ENCODE assay signal across 11 cellular contexts in the genomic region with DNA sequence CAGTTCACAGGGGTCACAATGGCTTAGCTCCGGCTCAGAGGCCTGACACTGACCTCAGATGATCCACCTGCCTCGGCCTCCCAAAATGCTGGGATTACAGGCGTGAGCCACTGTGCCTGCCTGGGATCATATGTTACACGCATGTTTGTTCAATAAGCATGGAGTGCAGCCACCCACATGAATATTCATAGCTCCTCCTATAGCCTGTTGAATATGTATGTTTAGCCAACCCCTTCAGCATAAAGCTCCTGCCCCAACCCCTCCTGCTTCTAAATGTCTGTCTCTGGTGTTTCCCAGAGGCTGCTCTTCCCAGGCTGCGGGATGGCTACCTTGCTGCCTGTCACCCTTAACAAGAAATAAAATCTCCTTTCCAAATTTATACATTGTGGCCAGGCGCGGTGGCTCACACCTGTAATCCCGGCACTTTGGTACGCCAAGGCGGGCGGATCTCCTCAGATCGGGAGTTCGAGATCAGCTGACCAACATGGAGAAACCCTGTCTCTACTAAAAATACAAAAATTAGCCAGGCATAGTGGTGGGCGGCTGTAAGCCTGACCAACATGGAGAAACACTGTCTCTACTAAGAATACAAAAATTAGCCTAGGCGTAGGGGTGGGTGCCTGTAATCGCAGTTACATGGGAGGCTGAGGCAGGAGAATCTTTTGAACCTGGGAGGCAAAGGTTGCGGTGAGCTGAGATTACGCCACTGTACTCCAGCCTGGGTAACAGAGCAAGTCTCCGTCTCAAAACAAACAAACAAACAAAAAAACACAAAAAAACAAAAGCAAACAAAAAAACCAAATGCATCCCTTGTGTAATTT. TPM values are rescaled to one million over a fixed set of nuclear protein-coding genes. Genes with fewer than 3 reads are reported as not detected.
A peak's percentile ranks its signal among the peaks of the same experiment; 100 is the strongest.
DNase-seq lines count a peak whose midpoint lies in the region; ATAC-seq and TF ChIP-seq lines count a peak whose summit lies in the region.
"Had no signal": no experiment of that assay in that cellular context is flagged by ENCODE, and none has a peak within 500 bp of the region (broad histone marks: within the 10 kb centered on the region; RNA-seq: fewer than 3 reads in every experiment).

No MANE protein-coding gene starts in this region.

- H3K4me3 ChIP-seq in iPS-20b (ENCODE audit: low read length) (peak overlapping the region; percentile 57), transverse colon (peak overlapping the region in 1 of 4 donors; percentile 60)

- no peak for DNase-seq in activated naive CD4-positive, alpha-beta T cell treated with anti-CD3 and anti-CD28 coated beads for 36 hours
- DNase-seq in activated naive CD4-positive, alpha-beta T cell treated with anti-CD3 and anti-CD28 coated beads, Interleukin-2, amount 50 U/mL, for 16 hours, result no peak
- no peak for DNase-seq in transverse colon
- DNase-seq in stimulated activated CD4-positive, alpha-beta T cell treated with anti-CD3 and anti-CD28 coated beads, Interleukin-4, amount 100 ng/mL, for 4 hours, result no peak
- DNase-seq in G401 (ENCODE audit: low spot score), result no peak
- DNase-seq: C1 segment of cervical spinal cord, KBM-7 had no signal

- TF ChIP-seq CTCF in VCaP (conservative IDR thresholded peaks at IDR 0.05) (no peak), transverse colon (IDR thresholded peaks at IDR 0.05) (no peak)

- H3K36me3 Mint-ChIP-seq in activated naive CD4-positive, alpha-beta T cell treated with anti-CD3 and anti-CD28 coated beads for 36 hours (ENCODE audit: low read depth), result no peaks in the 10 kb centered on the region

- in situ Hi-C loops in transverse colon (cut with MboI; ENCODE audit: low pct_ligation_motif_present in 1 of 4, low pct_unique_long_range_greater_than_20kb in 1 of 4, low sequenced_read_pairs in 3 of 4) (no loop called here), G401 (cut with HindIII; ENCODE audit: low sequenced_read_pairs) (no loop called here)

- CTCF ChIA-PET in activated naive CD4-positive, alpha-beta T cell treated with anti-CD3 and anti-CD28 coated beads for 36 hours (lab: Charles Lee), result interaction anchor here (1.0 kb wide), 1 partner anchor 36 kb away, joined by 3 read pairs; no protein-coding TSS in a partner anchor

- no peaks in the 10 kb centered on the region for H3K27me3 Mint-ChIP-seq in activated naive CD4-positive, alpha-beta T cell treated with anti-CD3 and anti-CD28 coated beads for 36 hours (ENCODE audit: low read depth)

- no peaks in the 10 kb centered on the region for H3K9me3 ChIP-seq in iPS-20b (ENCODE audit: insufficient read depth, low read depth, low read length)
- H3K9me3 ChIP-seq in transverse colon, result no peaks in the 10 kb centered on the region
- H3K9me3 ChIP-seq: thyroid gland had no signal

- H3K27ac ChIP-seq in VCaP, result peak overlapping the region; percentile 84
- H3K27ac ChIP-seq in iPS-20b (ENCODE audit: low read length), result no peak overlapping the region
- H3K27ac ChIP-seq in transverse colon, result peak overlapping the region; percentile 85 to 97 (median 92)

- H3K27me3 ChIP-seq in iPS-20b (ENCODE audit: insufficient read depth, low read length), result no peaks in the 10 kb centered on the region
- no peaks in the 10 kb centered on the region for H3K27me3 ChIP-seq in transverse colon
- H3K27me3 ChIP-seq: thyroid gland had no signal

- peak overlapping the region; percentile 53; the same call in 1 of the 2 replicates for H3K9ac ChIP-seq in iPS-20b (ENCODE audit: low read depth, low read length)

- no peaks in the 10 kb centered on the region for H3K36me3 ChIP-seq in iPS-20b (ENCODE audit: insufficient read depth, low read depth, low read length)
- no peaks in the 10 kb centered on the region for H3K36me3 ChIP-seq in transverse colon
- H3K36me3 ChIP-seq: thyroid gland had no signal

- H3K9me3 Mint-ChIP-seq in activated naive CD4-positive, alpha-beta T cell treated with anti-CD3 and anti-CD28 coated beads for 36 hours, result no peaks in the 10 kb centered on the region

- H3K27ac Mint-ChIP-seq in activated naive CD4-positive, alpha-beta T cell treated with anti-CD3 and anti-CD28 coated beads for 36 hours, result peak overlapping the region; percentile 76

- TF ChIP-seq POLR2A in transverse colon (IDR thresholded peaks at IDR 0.05), result no peak

- H3K4me1 ChIP-seq in iPS-20b (ENCODE audit: insufficient read depth, low read length) (peaks cover 10% of the 10 kb centered on the region; the same call in 1 of the 2 replicates), transverse colon (peaks cover 7 to 15% (median 9%) of the 10 kb centered on the region in 4 donors)

- peak overlapping the region; percentile 66 for H3K4me3 Mint-ChIP-seq in activated naive CD4-positive, alpha-beta T cell treated with anti-CD3 and anti-CD28 coated beads for 36 hours

- no peak for ATAC-seq in HG03565 (IDR thresholded peaks at IDR 0.05; ENCODE audit: unreplicated experiment)

- intact Hi-C loops in activated naive CD4-positive, alpha-beta T cell treated with anti-CD3 and anti-CD28 coated beads for 36 hours (cut with micrococcal nuclease), result no loop called here
- intact Hi-C loops in transverse colon (cut with DNase I; ENCODE audit: low total_unique reads), result no loop called here

- TF ChIP-seq EP300 in transverse colon (IDR thresholded peaks at IDR 0.05; ENCODE audit: low read depth), result no peak

- WGBS in transverse colon (ENCODE audit: low coverage in 1 of 2), 2 donors, result 90 to 92% methylated on average over 16 to 19 of the region's 19 CpGs

- H3K4me1 Mint-ChIP-seq in activated naive CD4-positive, alpha-beta T cell treated with anti-CD3 and anti-CD28 coated beads for 36 hours (ENCODE audit: low read depth), result peaks cover 25% of the 10 kb centered on the region

RNA-seq across cellular contexts. Expression of gene APOBEC3F, which starts 1.1 kb away (rescaled TPM):
- total RNA-seq in activated naive CD4-positive, alpha-beta T cell treated with anti-CD3 and anti-CD28 coated beads for 36 hours, result 10 to 100 TPM; 12.3 to 12.4 TPM
- total RNA-seq in transverse colon, result 1 to 10 TPM in 3 of 4 donors, not detected in 1; 2.6 to 6.8 (median 4.8) TPM
- 4.7 and 9.7 TPM in 2 replicates for total RNA-seq in G401 (2014; rRNA removed; shearing (Covaris generic))

RNA-seq across cellular contexts. Expression of gene APOBEC3D, which starts 18.6 kb away (rescaled TPM):
- 10 to 100 TPM; 18.8 to 19.5 TPM for total RNA-seq in activated naive CD4-positive, alpha-beta T cell treated with anti-CD3 and anti-CD28 coated beads for 36 hours
- 1 to 10 TPM; 2.0 to 6.4 (median 4.2) TPM for total RNA-seq in transverse colon
- total RNA-seq in G401 (2014; rRNA removed; shearing (Covaris generic)), result 0.54 TPM in 1 of 2 replicates, not detected in the other

RNA-seq across cellular contexts. Expression of gene APOBEC3C, which starts 25.5 kb away (rescaled TPM):
- total RNA-seq in activated naive CD4-positive, alpha-beta T cell treated with anti-CD3 and anti-CD28 coated beads for 36 hours, result 10 to 100 TPM; 71.5 to 74.1 TPM
- total RNA-seq in transverse colon, result 1 to 10 TPM; 1.2 to 9.1 (median 7.5) TPM
- 1.7 and 2.9 TPM in 2 replicates for total RNA-seq in G401 (2014; rRNA removed; shearing (Covaris generic))

RNA-seq across cellular contexts. Expression of gene APOBEC3G, which starts 37.6 kb away (rescaled TPM):
- 10 to 100 TPM; 23.1 to 24.1 TPM for total RNA-seq in activated naive CD4-positive, alpha-beta T cell treated with anti-CD3 and anti-CD28 coated beads for 36 hours
- 10 to 100 TPM in 1 of 4 donors, 1 to 10 TPM in 2, not detected in 1; 7.1 to 11.6 (median 9.4) TPM for total RNA-seq in transverse colon
- 2.9 and 5.6 TPM in 2 replicates for total RNA-seq in G401 (2014; rRNA removed; shearing (Covaris generic))

RNA-seq across cellular contexts. Expression of gene APOBEC3B, which starts 57.4 kb away (rescaled TPM):
- 1 to 10 TPM; 5.5 to 6.0 TPM for total RNA-seq in activated naive CD4-positive, alpha-beta T cell treated with anti-CD3 and anti-CD28 coated beads for 36 hours
- 10 to 100 TPM in 2 of 4 donors, 1 to 10 TPM in 1, not detected in 1; 7.8 to 15.3 (median 10.9) TPM for total RNA-seq in transverse colon
- total RNA-seq in G401 (2014; rRNA removed; shearing (Covaris generic)), result 6.4 and 8.9 TPM in 2 replicates

Comparison
In these comparisons a context has a peak if more than half of its experiments do, and no peak if none do; other contexts are left out.
1. RNA of gene APOBEC3C, which starts 25.5 kb away (total RNA-seq): 71.5 to 74.1 TPM in activated naive CD4-positive, alpha-beta T cell treated with anti-CD3 and anti-CD28 coated beads for 36 hours; 1.2 to 9.1 TPM in transverse colon and 1.7 to 2.9 TPM in G401; every median in the first group is over 4 times any median in the second.